ENCODE assay signal across 8 cellular contexts in the genomic region with DNA sequence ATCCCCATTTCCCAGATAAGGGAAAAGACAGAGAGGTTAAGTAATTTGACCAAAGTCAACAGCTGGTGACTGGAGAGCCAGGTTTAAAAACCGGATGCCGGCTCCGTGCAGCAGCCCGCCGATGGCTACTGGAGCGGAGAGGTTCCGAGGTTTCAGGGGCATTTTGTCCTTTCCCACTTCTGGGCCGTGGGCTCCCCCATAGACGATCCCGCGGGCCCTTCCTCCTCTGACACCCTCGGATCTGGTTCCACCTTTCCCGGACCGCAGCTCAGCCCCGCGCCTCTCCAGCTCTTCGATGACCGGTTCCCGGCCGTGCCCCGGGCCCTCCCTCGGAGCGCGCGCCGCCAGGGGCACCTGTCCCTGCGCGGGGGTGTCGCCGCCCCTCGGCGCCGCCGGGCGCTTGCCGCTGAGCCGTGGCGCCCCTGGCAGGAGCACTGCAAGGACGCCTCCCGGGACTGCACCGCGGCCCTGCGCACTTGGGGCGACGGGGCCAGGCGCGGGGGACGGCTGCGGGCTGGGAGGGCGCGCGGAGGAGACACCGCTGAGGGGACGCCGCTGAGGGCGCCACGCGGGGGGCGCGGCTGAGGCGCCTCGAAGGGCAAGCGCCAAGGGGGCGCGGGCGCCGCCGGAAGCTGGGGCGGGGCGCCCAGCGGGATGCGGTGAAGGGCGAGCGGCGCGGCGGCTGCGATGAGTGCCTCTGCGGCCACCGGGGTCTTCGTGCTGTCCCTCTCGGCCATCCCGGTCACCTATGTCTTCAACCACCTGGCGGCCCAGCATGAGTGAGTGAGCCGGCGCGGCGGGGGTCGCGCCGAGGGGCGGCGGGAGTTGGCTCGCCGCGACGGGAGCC. TPM values are rescaled to one million over a fixed set of nuclear protein-coding genes. Genes with fewer than 3 reads are reported as not detected.
DNase-seq lines count a peak whose midpoint lies in the region; ATAC-seq, FAIRE-seq and TF ChIP-seq lines count a peak whose summit lies in the region.

A gene (plus strand): TSS at position 652 of the 847 bp plus-strand sequence. CDS start 36 bp downstream, at position 688.

- H3K9me3 ChIP-seq in small intestine (ENCODE audit: control insufficient read depth, low read depth): no peaks in the 10 kb centered on the region

- no peaks in the 10 kb centered on the region for H3K4me1 ChIP-seq in small intestine (ENCODE audit: control insufficient read depth in 2 of 2, insufficient read depth in 1 of 2, low read depth in 1 of 2, low read length in 1 of 2)

- peak within 1 kb of the TSS in 1 of 2 donors; percentile 59 for H3K27ac ChIP-seq in small intestine (ENCODE audit: low read depth in 1 of 2, low read length in 1 of 2)

- DNase-seq in GM12865 (ENCODE audit: low read depth): peak; percentile 44
- DNase-seq in activated T-cell treated with anti-CD3 and anti-CD28 coated beads, Interleukin-2, amount 50 U/mL, for 48 hours: peak; percentile 28 to 44
- DNase-seq in glomerular endothelial cell (ENCODE audit: extremely low read depth, low read depth, low spot score): no peak
- DNase-seq in osteocyte (ENCODE audit: extremely low spot score, unreplicated experiment): no peak
- no peak for DNase-seq in SHP77 treated with DMSO at 0.1 percent for 48 hours (lab: John Stamatoyannopoulos, UW)
- no peak for DNase-seq in small intestine

- peaks cover 39% of the 10 kb centered on the region for H3K4me1 Mint-ChIP-seq in osteocyte (ENCODE audit: unreplicated experiment)

- FAIRE-seq in small intestine (lab: Jason Lieb, UNC): no peak

- peak within 1 kb of the TSS; percentile 74 for H3K4me3 Mint-ChIP-seq in osteocyte (ENCODE audit: unreplicated experiment)

- peaks cover 8% of the 10 kb centered on the region in 2 donors for H3K27me3 ChIP-seq in small intestine (ENCODE audit: control insufficient read depth in 2 of 2, insufficient read depth in 2 of 2, low read length in 2 of 2)

- WGBS in small intestine, 3 donors: 1 to 2% (median 1%) methylated on average over 62 to 97 of the region's 97 CpGs

- H3K9me3 Mint-ChIP-seq in osteocyte (ENCODE audit: unreplicated experiment): no peaks in the 10 kb centered on the region

- peak; percentile 37 for ATAC-seq in HG02973 (IDR thresholded peaks at IDR 0.05; ENCODE audit: unreplicated experiment)
- no peak for ATAC-seq in HG02840 (IDR thresholded peaks at IDR 0.05; ENCODE audit: low FRiP score, unreplicated experiment)

- H3K27ac Mint-ChIP-seq in osteocyte (ENCODE audit: unreplicated experiment): peak within 1 kb of the TSS; percentile 65

- peak; percentile 11 for TF ChIP-seq CTCF in GM12865 (IDR thresholded peaks at IDR 0.05; ENCODE audit: insufficient read depth, low read depth, low read length, missing control alignments)
- no peak for TF ChIP-seq CTCF in osteocyte (IDR thresholded peaks at IDR 0.05)

- no peaks in the 10 kb centered on the region for H3K36me3 ChIP-seq in small intestine (ENCODE audit: control insufficient read depth in 2 of 2, insufficient read depth in 2 of 2, low read length in 2 of 2)

- H3K36me3 Mint-ChIP-seq in osteocyte (ENCODE audit: unreplicated experiment): no peaks in the 10 kb centered on the region

- peaks cover 5% of the 10 kb centered on the region for H3K27me3 Mint-ChIP-seq in osteocyte (ENCODE audit: unreplicated experiment)

- H3K4me3 ChIP-seq in GM12865 (ENCODE audit: low read depth, low read length): peak within 1 kb of the TSS; percentile 77
- peak within 1 kb of the TSS in 1 of 2 donors; percentile 39 for H3K4me3 ChIP-seq in small intestine (ENCODE audit: low read depth in 1 of 2, low read length in 2 of 2)

RNA-seq across cellular contexts. Expression of the gene that starts here (rescaled TPM):
- 23.0 and 38.0 TPM in 2 replicates for total RNA-seq in glomerular endothelial cell
- 5.6 and 5.9 TPM in 2 replicates for total RNA-seq in osteocyte
- 1 to 10 TPM in 2 of 3 donors, under 1 TPM in 1; 0.45 to 4.7 (median 1.6) TPM for polyA plus RNA-seq in small intestine

Comparison
In these comparisons a context has a peak if more than half of its experiments do, and no peak if none do; other contexts are left out.
1. DNase-seq: peak in GM12865 (single experiment) and activated T-cell treated with anti-CD3 and anti-CD28 coated beads, Interleukin-2, amount 50 U/mL, for 48 hours (2 of 2); none in glomerular endothelial cell (single experiment), osteocyte (single experiment), SHP77 treated with DMSO at 0.1 percent for 48 hours (single experiment) and small intestine (single experiment).